In genomic region chr15:56038015-56038414, GRCh38 we compare ENCODE assay signal across 14 cellular contexts. TPM values are rescaled to one million over a fixed set of nuclear protein-coding genes. Genes with fewer than 3 reads are reported as not detected.
DNase-seq lines count a peak whose midpoint lies in the region; ATAC-seq, FAIRE-seq and TF ChIP-seq lines count a peak whose summit lies in the region.
"Had no signal": no experiment of that assay in that cellular context is flagged by ENCODE, and none has a peak within 500 bp of the region (broad histone marks: within the 10 kb centered on the region; RNA-seq: fewer than 3 reads in every experiment).

No MANE protein-coding gene starts in this region.

- peak overlapping the region; percentile 84 for H3K27ac Mint-ChIP-seq in activated naive CD4-positive, alpha-beta T cell treated with anti-CD3 and anti-CD28 coated beads for 36 hours
- peak overlapping the region; percentile 35 for H3K27ac Mint-ChIP-seq in stimulated activated effector memory CD8-positive, alpha-beta T cell treated with anti-CD3 and anti-CD28 coated beads, Interleukin-12 subunit alpha, Interleukin-12 subunit beta, amount 100 ng/mL, for 72 hours

- TF ChIP-seq EP300 in K562 (IDR thresholded peaks at IDR 0.05; ENCODE audit: low read length): no peak

- no TSS peak for BruUV-seq in K562 (replicated peaks; lab: Mats Ljungman, UMichigan)

- H3K4me3 ChIP-seq in NB4 (ENCODE audit: low read depth, low read length) (no peak overlapping the region), K562 (no peak overlapping the region)
- H3K4me3 ChIP-seq: ascending aorta, BLaER1, tibial artery had no signal

- no peaks in the 10 kb centered on the region for H3K9me1 ChIP-seq in K562 (ENCODE audit: control insufficient read depth, insufficient read depth, low read length)

- H3K4me2 ChIP-seq in K562 (ENCODE audit: insufficient read depth, low read length): no peak overlapping the region
- H3K4me2 ChIP-seq: BLaER1 had no signal

- H3K36me3 ChIP-seq in K562 (ENCODE audit: control insufficient read depth, insufficient read depth, low read length): no peaks in the 10 kb centered on the region
- H3K36me3 ChIP-seq: ascending aorta, BLaER1, tibial artery had no signal

- H3K27me3 Mint-ChIP-seq in activated naive CD4-positive, alpha-beta T cell treated with anti-CD3 and anti-CD28 coated beads for 36 hours (ENCODE audit: low read depth): no peaks in the 10 kb centered on the region

- peaks cover 7% of the 10 kb centered on the region for H3K9me3 Mint-ChIP-seq in activated naive CD4-positive, alpha-beta T cell treated with anti-CD3 and anti-CD28 coated beads for 36 hours
- peaks cover 2% of the 10 kb centered on the region for H3K9me3 Mint-ChIP-seq in stimulated activated effector memory CD8-positive, alpha-beta T cell treated with anti-CD3 and anti-CD28 coated beads, Interleukin-12 subunit alpha, Interleukin-12 subunit beta, amount 100 ng/mL, for 72 hours

- intact Hi-C loops in activated naive CD4-positive, alpha-beta T cell treated with anti-CD3 and anti-CD28 coated beads for 36 hours (cut with micrococcal nuclease): loop anchor here (1.0 kb wide), 1 partner anchor 208 kb away; no protein-coding TSS in a partner anchor
- intact Hi-C loops in K562 (cut with micrococcal nuclease): no loop called here

- FAIRE-seq in K562 (lab: Jason Lieb, UNC): no peak

- H3K9me3 ChIP-seq in K562 (replicated peaks; ENCODE audit: control insufficient read depth, insufficient read depth, low read depth, low read length): no peaks in the 10 kb centered on the region
- H3K9me3 ChIP-seq: ascending aorta, BLaER1, tibial artery had no signal

- no peak overlapping the region for H3K27ac ChIP-seq in K562 (ENCODE audit: extremely low read depth, low read depth, low read length)
- H3K27ac ChIP-seq: ascending aorta, BLaER1, tibial artery had no signal

- 33% methylated on average over 3 of the region's 3 CpGs for WGBS in K562 (ENCODE audit: insufficient coverage, low coverage, missing lambda C conversion rate)

- no peak overlapping the region for H3K9ac ChIP-seq in K562 (ENCODE audit: insufficient read depth in 1 of 2, low read depth in 2 of 2, low read length in 2 of 2)
- H3K9ac ChIP-seq: BLaER1 had no signal

- peaks cover 49% of the 10 kb centered on the region for H3K4me1 Mint-ChIP-seq in activated naive CD4-positive, alpha-beta T cell treated with anti-CD3 and anti-CD28 coated beads for 36 hours (ENCODE audit: low read depth)
- H3K4me1 Mint-ChIP-seq in stimulated activated effector memory CD8-positive, alpha-beta T cell treated with anti-CD3 and anti-CD28 coated beads, Interleukin-12 subunit alpha, Interleukin-12 subunit beta, amount 100 ng/mL, for 72 hours: peaks cover 43% of the 10 kb centered on the region

- no peaks in the 10 kb centered on the region for H3K79me2 ChIP-seq in K562 (ENCODE audit: control insufficient read depth, insufficient read depth, low read length)

- H2AFZ ChIP-seq in K562 (ENCODE audit: low read depth, low read length): peak overlapping the region; percentile 26; the same call in 1 of the 2 replicates

- in situ Hi-C loops in K562 (cut with MboI): no loop called here

- peaks cover 9% of the 10 kb centered on the region for H3K36me3 Mint-ChIP-seq in activated naive CD4-positive, alpha-beta T cell treated with anti-CD3 and anti-CD28 coated beads for 36 hours (ENCODE audit: low read depth)
- H3K36me3 Mint-ChIP-seq in stimulated activated effector memory CD8-positive, alpha-beta T cell treated with anti-CD3 and anti-CD28 coated beads, Interleukin-12 subunit alpha, Interleukin-12 subunit beta, amount 100 ng/mL, for 72 hours: peaks cover 2% of the 10 kb centered on the region

- no peak for TF ChIP-seq POLR2A in NB4 (IDR thresholded peaks at IDR 0.05; ENCODE audit: extremely low read depth, insufficient read length)
- TF ChIP-seq POLR2A in K562 (conservative IDR thresholded peaks at IDR 0.05): no peak

- no peaks in the 10 kb centered on the region for H4K20me1 ChIP-seq in K562 (replicated peaks; ENCODE audit: control insufficient read depth, insufficient read depth, low read length)
- H4K20me1 ChIP-seq: BLaER1 had no signal

- no peaks in the 10 kb centered on the region for H3K27me3 ChIP-seq in K562 (ENCODE audit: control insufficient read depth in 2 of 2, insufficient read depth in 2 of 2, low read length in 2 of 2)
- H3K27me3 ChIP-seq: ascending aorta, BLaER1, tibial artery had no signal

- no peak overlapping the region for H3K4me3 Mint-ChIP-seq in activated naive CD4-positive, alpha-beta T cell treated with anti-CD3 and anti-CD28 coated beads for 36 hours
- H3K4me3 Mint-ChIP-seq in stimulated activated effector memory CD8-positive, alpha-beta T cell treated with anti-CD3 and anti-CD28 coated beads, Interleukin-12 subunit alpha, Interleukin-12 subunit beta, amount 100 ng/mL, for 72 hours: no peak overlapping the region

- POLR2A ChIA-PET in K562 (lab: Yijun Ruan, JAX): interaction anchor here (0.6 kb wide), 1 partner anchor 425 kb away, joined by 3 read pairs; no protein-coding TSS in a partner anchor

- no peak for ATAC-seq in K562
- ATAC-seq in stimulated activated effector memory CD8-positive, alpha-beta T cell treated with anti-CD3 and anti-CD28 coated beads, Interleukin-12 subunit alpha, Interleukin-12 subunit beta, amount 100 ng/mL, for 72 hours: peak; percentile 69
- ATAC-seq: left cardiac atrium had no signal

- no peak for TF ChIP-seq RAD21 in K562 (CRISPR knock-in tag; conservative IDR thresholded peaks at IDR 0.05 in 1 of 2, IDR thresholded peaks at IDR 0.05 in 1 of 2)

- H3K4me1 ChIP-seq in K562 (replicated peaks in 1 of 2; ENCODE audit: control insufficient read depth in 2 of 2, insufficient read depth in 2 of 2, low read length in 2 of 2): peaks cover 0 to 16% of the 10 kb centered on the region in 2 experiments; a peak in 3 of 5 replicates

- CTCF ChIA-PET in activated naive CD4-positive, alpha-beta T cell treated with anti-CD3 and anti-CD28 coated beads for 36 hours (lab: Charles Lee): interaction anchor here (0.7 to 0.9 kb wide), 2 partner anchors 9 to 20 kb away, joined by 3 read pairs; no protein-coding TSS in a partner anchor
- CTCF ChIA-PET in K562 (lab: Yijun Ruan, JAX; ENCODE audit: low intra/inter-chr PET ratio): interaction anchor here (1.1 kb wide), 1 partner anchor 21 kb away, joined by 3 read pairs; no protein-coding TSS in a partner anchor

- no peak for TF ChIP-seq CTCF in NB4 (IDR thresholded peaks at IDR 0.05; ENCODE audit: low read depth, low read length)
- no peak for TF ChIP-seq CTCF in K562 (IDR thresholded peaks at IDR 0.05 in 2 of 3, conservative IDR thresholded peaks at IDR 0.05 in 1 of 3; ENCODE audit: insufficient read depth in 2 of 3, low read depth in 1 of 3, low read length in 3 of 3)
- no peak for TF ChIP-seq CTCF in GM20000 (IDR thresholded peaks at IDR 0.05; ENCODE audit: extremely low read depth, missing control alignments)

- peak; percentile 61 for DNase-seq in activated naive CD4-positive, alpha-beta T cell treated with anti-CD3 and anti-CD28 coated beads for 36 hours
- no peak for DNase-seq in activated naive CD4-positive, alpha-beta T cell treated with Interleukin-2 at 50 U/mL for 16 hours
- peak; percentile 31 for DNase-seq in NB4 (ENCODE audit: low read depth)
- no peak for DNase-seq in K562 (ENCODE audit: extremely low read depth in 1 of 4, low spot score in 3 of 4)
- no peak for DNase-seq in stimulated activated effector memory CD8-positive, alpha-beta T cell treated with anti-CD3 and anti-CD28 coated beads, Interleukin-12 subunit alpha, Interleukin-12 subunit beta, amount 100 ng/mL, for 72 hours (ENCODE audit: low spot score in 2 of 2)
- no peak for DNase-seq in GM20000 (ENCODE audit: low spot score)
- DNase-seq in amygdala (lab: John Stamatoyannopoulos, UW): no peak
- no peak for DNase-seq in NCI-H1092 treated with DMSO at 0.1 percent for 48 hours (lab: John Stamatoyannopoulos, UW)
- DNase-seq: left cardiac atrium; NCI-H1417 treated with DMSO at 0.1 percent for 48 hours; stimulated activated CD4-positive, alpha-beta T cell treated with anti-CD3 and anti-CD28 coated beads, Interleukin-4, amount 100 ng/mL, for 1 hour; tibial artery had no signal

TF ChIP-seq in K562, 482 proteins besides CTCF, POLR2A, EP300 and RAD21 (continues in another document):
- TF ChIP-seq ILK (tag; IDR thresholded peaks at IDR 0.05; ENCODE audit: borderline replicate concordance, low read depth) (no peak), MYC (IDR thresholded peaks at IDR 0.05; ENCODE audit: low read depth, low read length) (peak; percentile 55), MYC (CRISPR knock-in tag; IDR thresholded peaks at IDR 0.05; ENCODE audit: borderline replicate concordance, low read depth) (no peak), ZBTB34 (CRISPR knock-in tag; IDR thresholded peaks at IDR 0.05) (no peak)

RNA-seq across cellular contexts. Expression of gene NEDD4, which starts 44.6 kb away (rescaled TPM):
- 10 to 100 TPM; 29.1 to 32.2 TPM for total RNA-seq in activated naive CD4-positive, alpha-beta T cell treated with anti-CD3 and anti-CD28 coated beads for 36 hours
- 13.0 and 37.1 TPM in 2 replicates for total RNA-seq in K562 (2011; cell fraction: chromatin; rRNA removed; ENCODE audit: low replicate concordance)
- 5.2 and 10.1 TPM in 2 replicates for total RNA-seq in K562 (2011; cell fraction: nucleolus; rRNA removed)
- 16.2 and 17.3 TPM in 2 replicates for total RNA-seq in K562 (2011; cell fraction: nucleoplasm; rRNA removed)
- total RNA-seq in K562 (2014; rRNA removed) (13.0 and 15.2 TPM in 2 replicates), K562 (2014; rRNA removed; fragmentation: Illumina TruSeq; extraction: Trizol) (20.0 and 24.2 TPM in 2 replicates), K562 (2015; rRNA removed; fragmentation: Illumina TruSeq; extraction: Trizol) (20.8 and 22.6 TPM in 2 replicates), K562 (2021) (21.6 and 22.1 TPM in 2 replicates)
- polyA plus RNA-seq in K562 (2011; rRNA removed) (12.5 and 17.3 TPM in 2 replicates), K562 (2014; fragmentation: Illumina TruSeq; extraction: Trizol) (18.7 and 23.7 TPM in 2 replicates), K562 (2014; fragmentation: Nextera tagmentation; extraction: Ambion mirVana) (10 to 100 TPM in 1 of 2 experiments, 1 to 10 TPM in 1; 7.2 to 12.2 TPM), K562 (2014; rRNA removed) (12.4 and 12.9 TPM in 2 replicates)
- 4.1 and 5.5 TPM in 2 replicates for polyA plus RNA-seq in K562 (2011; cell fraction: cytosol; rRNA removed)
- 6.9 and 9.1 TPM in 2 replicates for polyA plus RNA-seq in K562 (2011; cell fraction: nucleus; rRNA removed)
- 12.3 and 28.7 TPM in 2 replicates for polyA plus RNA-seq in K562 (2012)
- polyA minus RNA-seq in K562 (2011; rRNA and poly(A)+ RNA removed): 26.9 and 27.0 TPM in 2 replicates
- 6.6 and 8.8 TPM in 2 replicates for polyA minus RNA-seq in K562 (2011; cell fraction: cytosol; rRNA and poly(A)+ RNA removed)
- polyA minus RNA-seq in K562 (2011; cell fraction: nucleus; rRNA and poly(A)+ RNA removed): 9.3 and 16.9 TPM in 2 replicates

Comparison
In these comparisons a context has a peak if more than half of its experiments do, and no peak if none do; other contexts are left out.
1. DNase-seq: peak in activated naive CD4-positive, alpha-beta T cell treated with anti-CD3 and anti-CD28 coated beads for 36 hours (single experiment) and NB4 (single experiment); none in activated naive CD4-positive, alpha-beta T cell treated with Interleukin-2 at 50 U/mL for 16 hours (single experiment), K562 (0 of 4), stimulated activated effector memory CD8-positive, alpha-beta T cell treated with anti-CD3 and anti-CD28 coated beads, Interleukin-12 subunit alpha, Interleukin-12 subunit beta, amount 100 ng/mL, for 72 hours (0 of 2), GM20000 (single experiment), amygdala (0 of 56) and NCI-H1092 treated with DMSO at 0.1 percent for 48 hours (single experiment).